Comparison of ENCODE assay signal across 1 cellular context in the genomic region with DNA sequence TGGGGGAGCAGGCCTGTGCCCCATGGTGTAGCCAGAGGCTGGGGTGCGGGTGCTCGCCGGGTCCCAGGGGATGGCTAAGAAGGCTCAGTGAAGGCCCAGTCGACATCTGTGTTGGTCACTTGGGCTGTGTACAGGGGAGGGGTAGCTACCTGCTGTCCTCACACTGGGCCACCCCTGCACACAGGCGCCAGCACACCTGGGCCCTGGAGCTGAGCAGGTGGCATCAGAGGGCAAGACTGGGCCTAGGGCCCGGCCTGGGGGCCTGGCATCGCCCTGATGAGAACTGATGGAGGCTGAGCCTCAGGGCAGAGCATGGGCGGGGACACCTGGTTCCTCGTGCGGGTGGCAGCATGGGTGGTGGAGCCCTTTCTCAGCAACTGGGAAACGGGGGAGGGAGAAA.
TF ChIP-seq lines count a peak whose summit lies in the region.

No MANE protein-coding gene starts in this region.

TF ChIP-seq in HepG2, 621 proteins besides CTCF, POLR2A, EP300 and RAD21:
- TF ChIP-seq PHF5A (CRISPR knock-in tag; IDR thresholded peaks at IDR 0.05; ENCODE audit: low read depth, unreplicated experiment) (no peak), EZH2 (conservative IDR thresholded peaks at IDR 0.05; ENCODE audit: low read depth, low read length) (peak; percentile 0; the same call in 1 of the 2 replicates)
